8 cellular contexts compared by ENCODE assay signal in genomic region chr21:42892931-42893660, GRCh38. TPM values are rescaled to one million over a fixed set of nuclear protein-coding genes. Genes with fewer than 3 reads are reported as not detected.
DNase-seq lines count a peak whose midpoint lies in the region; ATAC-seq and TF ChIP-seq lines count a peak whose summit lies in the region.

Gene NDUFV3, plus strand, starts transcription at chr21:42893309. Its CDS starts 25 bp downstream, at chr21:42893334.

- peak within 1 kb of the TSS; percentile 92 for H3K9ac ChIP-seq in SK-N-SH

- H3K27me3 ChIP-seq in SK-N-SH (ENCODE audit: insufficient read depth) = no peaks in the 10 kb centered on the region
- H3K27me3 ChIP-seq in suprapubic skin = no peaks in the 10 kb centered on the region

- TF ChIP-seq CTCF in SK-N-SH (IDR thresholded peaks at IDR 0.05) (no peak), suprapubic skin (IDR thresholded peaks at IDR 0.05) (no peak)

- H3K4me3 ChIP-seq in SK-N-SH (ENCODE audit: low read depth in 2 of 2, low read length in 1 of 2) (peak within 1 kb of the TSS; percentile 78 to 92), suprapubic skin (peak within 1 kb of the TSS; percentile 91)

- no peak for TF ChIP-seq RAD21 in SK-N-SH (IDR thresholded peaks at IDR 0.05; ENCODE audit: low read length)

- peak; percentile 61 to 88 for TF ChIP-seq POLR2A in suprapubic skin (IDR thresholded peaks at IDR 0.05)

- H3K4me2 ChIP-seq in SK-N-SH = peak within 1 kb of the TSS; percentile 94

- H2AFZ ChIP-seq in SK-N-SH (ENCODE audit: low read depth) = peak within 1 kb of the TSS; percentile 69

- WGBS in SK-N-SH (ENCODE audit: low lambda C conversion rate) = 0% methylated on average over 1 of the region's 77 CpGs
- under 1% methylated on average over 17 of the region's 77 CpGs for WGBS in suprapubic skin

- H3K9me3 ChIP-seq in SK-N-SH (no peaks in the 10 kb centered on the region), suprapubic skin (no peaks in the 10 kb centered on the region)

- H3F3A ChIP-seq in SK-N-SH (replicated peaks; ENCODE audit: insufficient read depth) = peaks cover 23% of the 10 kb centered on the region

- peaks cover 5% of the 10 kb centered on the region; the same call in 1 of the 2 replicates for H4K20me1 ChIP-seq in SK-N-SH (ENCODE audit: insufficient read depth)

- no peak for TF ChIP-seq EP300 in SK-N-SH (IDR thresholded peaks at IDR 0.05; ENCODE audit: borderline replicate concordance in 1 of 2, low read depth in 1 of 2, low read length in 1 of 2)
- no peak for TF ChIP-seq EP300 in suprapubic skin (IDR thresholded peaks at IDR 0.05)

- H3K79me2 ChIP-seq in SK-N-SH (ENCODE audit: insufficient read depth) = peaks cover 42% of the 10 kb centered on the region

- H3K27ac ChIP-seq in SK-N-SH (ENCODE audit: low read depth in 2 of 2, low read length in 1 of 2) = peak within 1 kb of the TSS; percentile 85 to 92
- peak within 1 kb of the TSS; percentile 97 for H3K27ac ChIP-seq in suprapubic skin

- no peaks in the 10 kb centered on the region for H3K9me2 ChIP-seq in SK-N-SH

- ATAC-seq in HG02571 (IDR thresholded peaks at IDR 0.05; ENCODE audit: unreplicated experiment) = peak; percentile 87

- H3K4me1 ChIP-seq in SK-N-SH (ENCODE audit: control insufficient read depth in 1 of 2, insufficient read depth in 2 of 2, low read depth in 1 of 2, low read length in 1 of 2) = peaks cover 4 to 5% of the 10 kb centered on the region in 2 experiments; a peak in 2 of 4 replicates
- peaks cover 14% of the 10 kb centered on the region for H3K4me1 ChIP-seq in suprapubic skin

- peaks cover 8 to 22% of the 10 kb centered on the region in 2 experiments for H3K36me3 ChIP-seq in SK-N-SH (replicated peaks in 1 of 2; ENCODE audit: control insufficient read depth in 1 of 2, insufficient read depth in 2 of 2, low read length in 1 of 2)
- H3K36me3 ChIP-seq in suprapubic skin = peaks cover 19% of the 10 kb centered on the region

- POLR2A ChIA-PET in SK-N-SH (lab: Yijun Ruan, JAX) = interaction anchor here (0.7 to 1.5 kb wide), 5 partner anchors 14 to 300 kb away, joined by 3 to 4 read pairs (median 3); partner anchors contain the start of genes PDE9A, PKNOX1 and WDR4

- CTCF ChIA-PET in SK-N-SH (lab: Yijun Ruan, JAX) = interaction anchor here (0.8 to 1.3 kb wide), 2 partner anchors 16 to 239 kb away, joined by 3 to 4 read pairs; partner anchors contain the start of gene PDE9A

- DNase-seq in GM04504 (ENCODE audit: low read depth) (peak; percentile 96), NCI-H1048 (lab: John Stamatoyannopoulos, UW) (peak; percentile 98), SK-N-SH (peak; percentile 99), germinal center (ENCODE audit: low spot score) (peak; percentile 98), nucleus accumbens (lab: John Stamatoyannopoulos, UW) (peak; percentile 92 to 100 (median 99)), suprapubic skin (ENCODE audit: low spot score in 2 of 2) (peak; percentile 100)
- peak; percentile 100 for DNase-seq in activated naive CD4-positive, alpha-beta T cell treated with anti-CD3 and anti-CD28 coated beads, Interleukin-2, amount 50 U/mL, for 16 hours

TF ChIP-seq in SK-N-SH, 30 proteins besides CTCF, POLR2A, EP300 and RAD21:
- no peak for TF ChIP-seq USF2 (IDR thresholded peaks at IDR 0.05; ENCODE audit: borderline replicate concordance, low read depth, low read length)
- TF ChIP-seq YY1 (IDR thresholded peaks at IDR 0.05; ENCODE audit: low read depth) = peak; percentile 89
- peak; percentile 60 for TF ChIP-seq MAX (IDR thresholded peaks at IDR 0.05; ENCODE audit: low read depth)
- peak; percentile 92 for TF ChIP-seq RFX5 (IDR thresholded peaks at IDR 0.05; ENCODE audit: low read length)
- no peak for TF ChIP-seq JUND (IDR thresholded peaks at IDR 0.05)
- TF ChIP-seq RCOR1 (IDR thresholded peaks at IDR 0.05; ENCODE audit: low read length) = peak; percentile 12; the same call in 1 of the 2 replicates
- TF ChIP-seq POLR2AphosphoS5 (IDR thresholded peaks at IDR 0.05; ENCODE audit: low read depth, low read length) = peak; percentile 86
- peak; percentile 78 for TF ChIP-seq NRF1 (IDR thresholded peaks at IDR 0.05; ENCODE audit: low read depth, low read length)
- TF ChIP-seq PBX3 (IDR thresholded peaks at IDR 0.05) = no peak
- no peak for TF ChIP-seq SMC3 (IDR thresholded peaks at IDR 0.05; ENCODE audit: low read depth, low read length)
- TF ChIP-seq GABPA (IDR thresholded peaks at IDR 0.05; ENCODE audit: low read depth) = no peak
- peak; percentile 92 for TF ChIP-seq MXI1 (IDR thresholded peaks at IDR 0.05; ENCODE audit: low read depth, low read length)
- peak; percentile 69 for TF ChIP-seq TAF1 (IDR thresholded peaks at IDR 0.05; ENCODE audit: borderline replicate concordance, low read depth, low read length)
- TF ChIP-seq GATA2 (CRISPR knock-in tag; IDR thresholded peaks at IDR 0.05) = no peak

RNA-seq across cellular contexts. Expression of gene NDUFV3, which starts in this region (rescaled TPM):
- polyA plus RNA-seq in SK-N-SH (2012; rRNA removed) = 27.3 and 32.9 TPM in 2 replicates
- polyA plus RNA-seq in SK-N-SH (2012; cell fraction: cytosol; rRNA removed) = 22.8 and 24.3 TPM in 2 replicates
- polyA plus RNA-seq in SK-N-SH (2012; cell fraction: nucleus; rRNA removed) = 26.2 and 27.4 TPM in 2 replicates
- total RNA-seq in suprapubic skin = 10 to 100 TPM; 44.1 to 69.3 (median 60.0) TPM

Comparison
In these comparisons a context has a peak if more than half of its experiments do, and no peak if none do; other contexts are left out.
1. Peak in every context shown above with its lines: DNase-seq, ATAC-seq, H3K4me3 ChIP-seq and H3K27ac ChIP-seq.